Comparison of ENCODE assay signal across 20 cellular contexts in genomic region chr19:31315621-31316011, GRCh38. TPM values are rescaled to one million over a fixed set of nuclear protein-coding genes. Genes with fewer than 3 reads are reported as not detected.
A peak's percentile ranks its signal among the peaks of the same experiment; 100 is the strongest.
DNase-seq lines count a peak whose midpoint lies in the region; ATAC-seq and TF ChIP-seq lines count a peak whose summit lies in the region.
"Had no signal": no experiment of that assay in that cellular context is flagged by ENCODE, and none has a peak within 500 bp of the region (broad histone marks: within the 10 kb centered on the region; RNA-seq: fewer than 3 reads in every experiment).

No MANE protein-coding gene starts in this region.

- H4K20me1 ChIP-seq in BLaER1 treated with 17β-estradiol and CSF1 and Interleukin-3, amounts not matched to agents 10 nM and 100 nM, result peaks cover 4 to 75% (median 28%) of the 10 kb centered on the region in 11 experiments; a peak in 16 of 22 replicates
- peaks cover 41% of the 10 kb centered on the region for H4K20me1 ChIP-seq in IMR-90 (ENCODE audit: insufficient read depth, low read length)
- H4K20me1 ChIP-seq in neural cell (ENCODE audit: insufficient read depth), result no peaks in the 10 kb centered on the region

- no peak overlapping the region for H4K91ac ChIP-seq in IMR-90 (ENCODE audit: insufficient read depth, low read depth, low read length)

- H2BK15ac ChIP-seq in IMR-90 (ENCODE audit: low read depth, low read length), result no peak overlapping the region

- BruUV-seq in IMR-90 (replicated peaks; lab: Mats Ljungman, UMichigan), result no TSS peak

- no peak for TF ChIP-seq RAD21 in IMR-90 (IDR thresholded peaks at IDR 0.05; ENCODE audit: low read length)
- TF ChIP-seq RAD21 in neural cell (conservative IDR thresholded peaks at IDR 0.05), result no peak

- no peak overlapping the region for H2BK5ac ChIP-seq in IMR-90 (ENCODE audit: low read depth, low read length, poor library complexity, severe bottlenecking)

- no peak overlapping the region for H2AK9ac ChIP-seq in IMR-90 (replicated peaks; ENCODE audit: low read depth, low read length, poor library complexity)

- H3K79me2 ChIP-seq in neural cell (replicated peaks; ENCODE audit: insufficient read depth, low read length), result no peaks in the 10 kb centered on the region

- in situ Hi-C loops in IMR-90 (cut with MboI; ENCODE audit: low sequenced_read_pairs), result no loop called here

- H3K79me1 ChIP-seq in IMR-90 (ENCODE audit: low read depth in 1 of 2, low read length in 2 of 2), result peaks cover 46 to 90% of the 10 kb centered on the region in 2 experiments

- H3K36me3 Mint-ChIP-seq in endodermal cell (ENCODE audit: low read depth), result no peaks in the 10 kb centered on the region
- H3K36me3 Mint-ChIP-seq in T-helper 2 cell treated with Interferon-gamma antibody and Interleukin-4, amounts not matched to agents 5 μg/mL and 100 μg/mL, for 36 hours (ENCODE audit: low read depth), result no peaks in the 10 kb centered on the region
- H3K36me3 Mint-ChIP-seq: activated CD4-positive, alpha-beta memory T cell treated with anti-CD3 and anti-CD28 coated beads for 36 hours; CD4-positive, CD25-positive, alpha-beta regulatory T cell had no signal

- no peak overlapping the region for H3K4me3 ChIP-seq in BLaER1 treated with 17β-estradiol and CSF1 and Interleukin-3, amounts not matched to agents 10 nM and 100 nM
- H3K4me3 ChIP-seq in IMR-90 (ENCODE audit: insufficient read depth, low read depth, low read length) (no peak overlapping the region), endodermal cell (ENCODE audit: low read length) (no peak overlapping the region), neural cell (ENCODE audit: low read length) (peak overlapping the region; percentile 47), mucosa of descending colon (no peak overlapping the region)
- H3K4me3 ChIP-seq: Peyer's patch, testis had no signal

- peaks cover 51% of the 10 kb centered on the region for H3K4me1 Mint-ChIP-seq in endodermal cell
- H3K4me1 Mint-ChIP-seq in T-helper 2 cell treated with Interferon-gamma antibody and Interleukin-4, amounts not matched to agents 5 μg/mL and 100 μg/mL, for 36 hours (ENCODE audit: low read depth), result no peaks in the 10 kb centered on the region
- H3K4me1 Mint-ChIP-seq: CD4-positive, CD25-positive, alpha-beta regulatory T cell had no signal

- H3K4me3 Mint-ChIP-seq in endodermal cell, result no peak overlapping the region
- H3K4me3 Mint-ChIP-seq in T-helper 2 cell treated with Interferon-gamma antibody and Interleukin-4, amounts not matched to agents 5 μg/mL and 100 μg/mL, for 36 hours, result no peak overlapping the region
- H3K4me3 Mint-ChIP-seq: activated CD4-positive, alpha-beta memory T cell treated with anti-CD3 and anti-CD28 coated beads for 36 hours; CD4-positive, CD25-positive, alpha-beta regulatory T cell had no signal

- no peak overlapping the region for H4K8ac ChIP-seq in IMR-90 (ENCODE audit: low read depth in 2 of 2, low read length in 2 of 2)

- CTCF ChIA-PET in IMR-90 (lab: Yijun Ruan, JAX), result no interaction called here

- dilution Hi-C loops in IMR-90 (cut with HindIII; ENCODE audit: low sequenced_read_pairs, unreplicated experiment), result no loop called here

- H3K9me3 Mint-ChIP-seq in endodermal cell, result no peaks in the 10 kb centered on the region
- H3K9me3 Mint-ChIP-seq in T-helper 2 cell treated with Interferon-gamma antibody and Interleukin-4, amounts not matched to agents 5 μg/mL and 100 μg/mL, for 36 hours, result no peaks in the 10 kb centered on the region
- H3K9me3 Mint-ChIP-seq: activated CD4-positive, alpha-beta memory T cell treated with anti-CD3 and anti-CD28 coated beads for 36 hours; CD4-positive, CD25-positive, alpha-beta regulatory T cell had no signal

- DNase-seq in IMR-90, result no peak
- no peak for DNase-seq in endodermal cell
- DNase-seq in OCI-M2 (lab: John Stamatoyannopoulos, UW; ENCODE audit: unreplicated experiment), result no peak
- no peak for DNase-seq in mucosa of descending colon
- DNase-seq in T-helper 2 cell treated with Interferon-gamma antibody and Interleukin-4, amounts not matched to agents 5 μg/mL and 100 μg/mL, for 36 hours (ENCODE audit: low spot score), result no peak
- DNase-seq in A172 (ENCODE audit: low spot score), result no peak
- DNase-seq: activated CD4-positive, alpha-beta memory T cell treated with anti-CD3 and anti-CD28 coated beads for 36 hours; activated CD4-positive, CD25-positive, alpha-beta regulatory T cell; activated T-cell treated with anti-CD3 and anti-CD28 coated beads, Interleukin-2, amount 50 U/mL, for 1 hour; CD4-positive, CD25-positive, alpha-beta regulatory T cell; left colon; midbrain; NCI-H2081 treated with DMSO at 0.1 percent for 48 hours; NCI-H446; occipital lobe; stimulated activated CD4-positive, alpha-beta T cell treated with anti-CD3 and anti-CD28 coated beads, Interleukin-15, amount 100 ng/mL, for 24 hours had no signal

- H3K56ac ChIP-seq in IMR-90 (ENCODE audit: extremely low read depth, insufficient read depth, low read length), result no peak overlapping the region

- no peak for TF ChIP-seq POLR2A in IMR-90 (IDR thresholded peaks at IDR 0.05; ENCODE audit: low read depth, low read length)

- intact Hi-C loops in IMR-90 (cut with micrococcal nuclease) (loop anchor here (5.0 kb wide), 1 partner anchor 203 kb away; no protein-coding TSS in a partner anchor), mucosa of descending colon (cut with DNase I, micrococcal nuclease) (no loop called here)

- ATAC-seq in IMR-90 (ENCODE audit: low read depth) (no peak), mucosa of descending colon (no peak)
- ATAC-seq: left colon had no signal

- no peak overlapping the region for H2BK20ac ChIP-seq in IMR-90 (ENCODE audit: low read depth, low read length)

- H3K14ac ChIP-seq in IMR-90 (replicated peaks; ENCODE audit: low read depth, low read length), result no peak overlapping the region

- no peaks in the 10 kb centered on the region for H3K9me2 ChIP-seq in neural cell (ENCODE audit: insufficient read depth, low read length)

- no peak for TF ChIP-seq CTCF in IMR-90 (conservative IDR thresholded peaks at IDR 0.05; ENCODE audit: low read depth, low read length)
- TF ChIP-seq CTCF in endodermal cell (conservative IDR thresholded peaks at IDR 0.05), result no peak
- TF ChIP-seq CTCF in neural cell (IDR thresholded peaks at IDR 0.05; ENCODE audit: poor library complexity, severe bottlenecking), result no peak
- no peak for TF ChIP-seq CTCF in mucosa of descending colon (IDR thresholded peaks at IDR 0.05)

- no CpG with 5 or more reads among the region's 5 CpGs for WGBS in IMR-90 (ENCODE audit: extremely low coverage in 2 of 2, insufficient read length in 1 of 2), 2 experiments
- 88 to 94% methylated on average over 4 to 5 of the region's 5 CpGs for WGBS in endodermal cell (ENCODE audit: insufficient coverage in 1 of 2, insufficient read length in 1 of 2), 2 experiments

- H3K18ac ChIP-seq in IMR-90 (ENCODE audit: low read depth, low read length), result no peak overlapping the region

- no peaks in the 10 kb centered on the region for H3K27me3 ChIP-seq in BLaER1 treated with 17β-estradiol and CSF1 and Interleukin-3, amounts not matched to agents 10 nM and 100 nM
- no peaks in the 10 kb centered on the region for H3K27me3 ChIP-seq in IMR-90 (ENCODE audit: control insufficient read depth, insufficient read depth, low read length)
- H3K27me3 ChIP-seq in endodermal cell (ENCODE audit: control insufficient read depth, insufficient read depth, low read length, poor library complexity, severe bottlenecking), result peaks cover 4% of the 10 kb centered on the region
- H3K27me3 ChIP-seq in neural cell (ENCODE audit: insufficient read depth, low read depth, low read length), result no peaks in the 10 kb centered on the region
- H3K27me3 ChIP-seq: Peyer's patch, testis had no signal

- peaks cover 0 to 100% (median 34%) of the 10 kb centered on the region in 10 experiments; a peak in 14 of 20 replicates for H3K4me1 ChIP-seq in BLaER1 treated with 17β-estradiol and CSF1 and Interleukin-3, amounts not matched to agents 10 nM and 100 nM
- H3K4me1 ChIP-seq in IMR-90 (ENCODE audit: control insufficient read depth, insufficient read depth, low read length), result peaks cover 25% of the 10 kb centered on the region
- peaks cover 20% of the 10 kb centered on the region for H3K4me1 ChIP-seq in endodermal cell (ENCODE audit: control insufficient read depth, insufficient read depth, low read length)
- no peaks in the 10 kb centered on the region for H3K4me1 ChIP-seq in mucosa of descending colon (ENCODE audit: low read depth)

- H3K27ac ChIP-seq in BLaER1 treated with 17β-estradiol and CSF1 and Interleukin-3, amounts not matched to agents 10 nM and 100 nM, result peak overlapping the region in 5 of 11 experiments; percentile 19 to 65 (median 62); a peak in 7 of 22 replicates
- H3K27ac ChIP-seq in IMR-90 (ENCODE audit: insufficient read depth, low read length) (no peak overlapping the region; the same call in 1 of the 2 replicates), endodermal cell (ENCODE audit: low read depth, low read length) (peak overlapping the region; percentile 81), neural cell (ENCODE audit: low read length) (peak overlapping the region; percentile 71)
- H3K27ac ChIP-seq: testis had no signal

- peaks cover 24% of the 10 kb centered on the region for H3K9me1 ChIP-seq in IMR-90 (ENCODE audit: insufficient read depth, low read length)

- no peak overlapping the region for H3K4ac ChIP-seq in IMR-90 (ENCODE audit: low read depth, low read length)

- H3F3A ChIP-seq in neural cell (ENCODE audit: insufficient read depth, low read length, poor library complexity, severe bottlenecking), result no peaks in the 10 kb centered on the region

- 0 out of 2 replicates have a peak overlapping the region, but pooled peaks have one; percentile 34 for H3K23ac ChIP-seq in IMR-90 (ENCODE audit: low read depth, low read length)

- H3K9ac ChIP-seq in BLaER1 treated with 17β-estradiol and CSF1 and Interleukin-3, amounts not matched to agents 10 nM and 100 nM, result peak overlapping the region in 4 of 11 experiments; percentile 3 to 52 (median 28); a peak in 2 of 22 replicates
- H3K9ac ChIP-seq in IMR-90 (ENCODE audit: low read depth, low read length) (no peak overlapping the region; the same call in 1 of the 2 replicates), endodermal cell (ENCODE audit: extremely low read depth, low read length, poor library complexity, severe bottlenecking) (no peak overlapping the region), neural cell (ENCODE audit: low read length) (peak overlapping the region; percentile 43)

- TF ChIP-seq EP300 in neural cell (conservative IDR thresholded peaks at IDR 0.05; ENCODE audit: poor library complexity, severe bottlenecking), result no peak

- peaks cover 0 to 25% (median 0%) of the 10 kb centered on the region in 11 experiments; a peak in 8 of 22 replicates for H3K36me3 ChIP-seq in BLaER1 treated with 17β-estradiol and CSF1 and Interleukin-3, amounts not matched to agents 10 nM and 100 nM
- H3K36me3 ChIP-seq in IMR-90 (ENCODE audit: control insufficient read depth, insufficient read depth, low read length) (peaks cover 18% of the 10 kb centered on the region), endodermal cell (ENCODE audit: control insufficient read depth, insufficient read depth, low read length) (no peaks in the 10 kb centered on the region), neural cell (ENCODE audit: insufficient read depth, low read length) (no peaks in the 10 kb centered on the region), mucosa of descending colon (ENCODE audit: low read depth) (no peaks in the 10 kb centered on the region)
- H3K36me3 ChIP-seq: Peyer's patch had no signal

- H2AFZ ChIP-seq in IMR-90 (replicated peaks; ENCODE audit: low read length, poor library complexity) (no peak overlapping the region), neural cell (ENCODE audit: low read depth, low read length) (no peak overlapping the region)

- peak overlapping the region in 6 of 11 experiments; percentile 37 to 90 (median 72); a peak in 8 of 22 replicates for H3K4me2 ChIP-seq in BLaER1 treated with 17β-estradiol and CSF1 and Interleukin-3, amounts not matched to agents 10 nM and 100 nM
- no peak overlapping the region for H3K4me2 ChIP-seq in IMR-90 (ENCODE audit: low read depth, low read length)
- peak overlapping the region; percentile 49 for H3K4me2 ChIP-seq in neural cell (ENCODE audit: low read length)

- H2BK120ac ChIP-seq in IMR-90 (ENCODE audit: low read depth, low read length), result no peak overlapping the region

- no peaks in the 10 kb centered on the region for H3K9me3 ChIP-seq in BLaER1 treated with 17β-estradiol and CSF1 and Interleukin-3, amounts not matched to agents 10 nM and 100 nM (replicated peaks in 1 of 11)
- H3K9me3 ChIP-seq in IMR-90 (ENCODE audit: control insufficient read depth, insufficient read depth, low read length) (no peaks in the 10 kb centered on the region), endodermal cell (ENCODE audit: control insufficient read depth, low read length) (no peaks in the 10 kb centered on the region), neural cell (ENCODE audit: low read length) (no peaks in the 10 kb centered on the region), mucosa of descending colon (no peaks in the 10 kb centered on the region)
- H3K9me3 ChIP-seq: Peyer's patch, testis had no signal

- H3K27me3 Mint-ChIP-seq in endodermal cell (ENCODE audit: insufficient read depth), result peaks cover 32% of the 10 kb centered on the region
- no peaks in the 10 kb centered on the region for H3K27me3 Mint-ChIP-seq in T-helper 2 cell treated with Interferon-gamma antibody and Interleukin-4, amounts not matched to agents 5 μg/mL and 100 μg/mL, for 36 hours (ENCODE audit: low read depth)
- H3K27me3 Mint-ChIP-seq: activated CD4-positive, alpha-beta memory T cell treated with anti-CD3 and anti-CD28 coated beads for 36 hours had no signal

- H3K27ac Mint-ChIP-seq in endodermal cell, result peak overlapping the region; percentile 52
- no peak overlapping the region for H3K27ac Mint-ChIP-seq in T-helper 2 cell treated with Interferon-gamma antibody and Interleukin-4, amounts not matched to agents 5 μg/mL and 100 μg/mL, for 36 hours
- H3K27ac Mint-ChIP-seq: activated CD4-positive, alpha-beta memory T cell treated with anti-CD3 and anti-CD28 coated beads for 36 hours; CD4-positive, CD25-positive, alpha-beta regulatory T cell had no signal

- no peak overlapping the region for H2AK5ac ChIP-seq in IMR-90 (ENCODE audit: low read depth, low read length)

- POLR2A ChIA-PET in IMR-90 (lab: Charles Lee; ENCODE audit: unreplicated experiment), result no interaction called here

- H4K5ac ChIP-seq in IMR-90 (ENCODE audit: low read depth, low read length), result no peak overlapping the region

RNA-seq across cellular contexts. Expression of gene TSHZ3, which starts 33.6 kb away (rescaled TPM):
- total RNA-seq in IMR-90 (2012; rRNA removed), result 7.8 and 8.1 TPM in 2 replicates
- 12.6 and 13.0 TPM in 2 replicates for polyA plus RNA-seq in IMR-90 (2012; rRNA removed)
- polyA plus RNA-seq in IMR-90 (2012; cell fraction: cytosol; rRNA removed), result 5.5 and 10.2 TPM in 2 replicates
- polyA plus RNA-seq in IMR-90 (2012; cell fraction: nucleus; rRNA removed; ENCODE audit: low replicate concordance), result 29.6 and 33.4 TPM in 2 replicates
- 1 to 10 TPM in 1 of 2 donors, under 1 TPM in 1; 0.84 to 2.1 TPM for total RNA-seq in endodermal cell
- polyA plus RNA-seq in endodermal cell (2013, experiment 1 of 2), result 10.0 TPM
- polyA plus RNA-seq in endodermal cell (2013, experiment 2 of 2), result 8.6 TPM
- polyA plus RNA-seq in neural cell, result 1.7 and 2.4 TPM in 2 replicates
- 3.9 and 5.4 TPM in 2 replicates for polyA minus RNA-seq in neural cell
- 10 to 100 TPM in 1 of 3 donors, 1 to 10 TPM in 2; 1.6 to 32.1 (median 5.2) TPM for total RNA-seq in mucosa of descending colon
- total RNA-seq in A172 (2014; rRNA removed; shearing (Covaris generic)), result 4.7 and 5.6 TPM in 2 replicates
